19 cellular contexts compared by ENCODE assay signal in genomic region chr2:85076618-85077274, GRCh38. TPM values are rescaled to one million over a fixed set of nuclear protein-coding genes. Genes with fewer than 3 reads are reported as not detected.
"Had no signal": no experiment of that assay in that cellular context is flagged by ENCODE, and none has a peak within 500 bp of the region (broad histone marks: within the 10 kb centered on the region; RNA-seq: fewer than 3 reads in every experiment).

No MANE protein-coding gene starts in this region.

- H3K4me2 ChIP-seq: smooth muscle cell had no signal

- H3K27ac ChIP-seq: sigmoid colon, thoracic aorta, vagina had no signal

- H3K36me3 ChIP-seq: sigmoid colon, thoracic aorta, vagina had no signal

- DNase-seq: activated CD4-positive, alpha-beta T cell treated with anti-CD3 and anti-CD28 coated beads for 1 hour; activated T-cell treated with anti-CD3 and anti-CD28 coated beads, Interleukin-2, amount 50 U/mL, for 1 hour; aorta; effector CD4-positive, alpha-beta T cell; erythroblast; glutamatergic neuron; hypothalamus; left cardiac atrium; mesenchymal stem cell; nephron progenitor cell; retina; sigmoid colon; stimulated activated CD4-positive, alpha-beta T cell treated with anti-CD3 and anti-CD28 coated beads, Interleukin-15, amount 100 ng/mL, for 24 hours; stimulated activated naive CD4-positive, alpha-beta T cell treated with Interleukin-2 at 50 U/mL for 16 hours had no signal

- H3K27me3 ChIP-seq: sigmoid colon, vagina had no signal

- H3K4me3 ChIP-seq: sigmoid colon, smooth muscle cell, thoracic aorta, vagina had no signal

- H3K9me3 ChIP-seq: thoracic aorta, vagina had no signal

- H3K4me1 ChIP-seq: sigmoid colon, vagina had no signal

- ATAC-seq: activated naive CD4-positive, alpha-beta T cell treated with anti-CD3 and anti-CD28 coated beads, Interleukin-2, amount 50 U/mL, for 72 hours; left cardiac atrium had no signal

RNA-seq across cellular contexts. Expression of gene TCF7L1, which starts 56.4 kb away (rescaled TPM):
- total RNA-seq: mononuclear cell had no signal
